24 cellular contexts compared by ENCODE assay signal in the genomic region with DNA sequence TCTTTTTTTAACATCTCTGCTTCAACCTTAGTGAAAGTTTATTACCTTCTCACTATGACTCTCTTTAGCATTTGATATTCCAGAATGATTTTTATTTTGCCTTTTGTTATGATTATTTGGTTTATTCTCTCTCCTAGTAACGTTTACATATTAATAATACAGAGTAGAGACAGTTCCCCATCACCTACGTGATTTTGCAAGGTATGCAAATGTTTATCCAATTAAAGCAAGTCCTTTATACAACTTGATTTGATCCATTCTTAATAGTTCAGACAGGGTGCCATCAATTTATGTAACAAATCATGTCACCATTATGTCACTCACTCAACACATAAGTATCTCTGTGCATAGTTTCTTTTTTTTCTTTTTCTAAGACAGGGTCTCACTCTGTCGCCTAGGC. TPM values are rescaled to one million over a fixed set of nuclear protein-coding genes. Genes with fewer than 3 reads are reported as not detected.
DNase-seq lines count a peak whose midpoint lies in the region; ATAC-seq, FAIRE-seq and TF ChIP-seq lines count a peak whose summit lies in the region.
"Had no signal": no experiment of that assay in that cellular context is flagged by ENCODE, and none has a peak within 500 bp of the region (broad histone marks: within the 10 kb centered on the region; RNA-seq: fewer than 3 reads in every experiment).

No MANE protein-coding gene starts in this region.

- no peaks in the 10 kb centered on the region for H3K9me3 Mint-ChIP-seq in nephron progenitor cell
- H3K9me3 Mint-ChIP-seq: CD14-positive monocyte; CD4-positive, alpha-beta T cell; CD8-positive, alpha-beta memory T cell; GM23338; H9 had no signal

- peaks cover 10 to 35% of the 10 kb centered on the region in 2 experiments; a peak in 4 of 5 replicates for H3K36me3 ChIP-seq in HepG2 (replicated peaks in 1 of 2; ENCODE audit: control insufficient read depth in 1 of 2, insufficient read depth in 2 of 2, low read length in 2 of 2)
- peaks cover 4 to 84% (median 19%) of the 10 kb centered on the region in 4 donors for H3K36me3 ChIP-seq in right lobe of liver

- intact Hi-C loops in HepG2 (cut with micrococcal nuclease; ENCODE audit: unreplicated experiment), result no loop called here
- intact Hi-C loops in right lobe of liver (cut with DNase I), result no loop called here

- TF ChIP-seq POLR2A in HepG2 (IDR thresholded peaks at IDR 0.05; ENCODE audit: insufficient read depth in 1 of 2, low read depth in 2 of 2, low read length in 2 of 2) (no peak), right lobe of liver (IDR thresholded peaks at IDR 0.05) (no peak)

- POLR2A ChIA-PET in HepG2 (lab: Yijun Ruan, JAX), result no interaction called here

- H3K4me1 ChIP-seq in HepG2 (ENCODE audit: insufficient read depth, low read length) (no peaks in the 10 kb centered on the region), right lobe of liver (no peaks in the 10 kb centered on the region)
- H3K4me1 ChIP-seq: BE2C; BLaER1 treated with 17β-estradiol and CSF1 and Interleukin-3, amounts not matched to agents 10 nM and 100 nM had no signal

- H3K9me3 ChIP-seq in HepG2 (ENCODE audit: low read length) (no peaks in the 10 kb centered on the region), right lobe of liver (no peaks in the 10 kb centered on the region)
- H3K9me3 ChIP-seq: BE2C; BLaER1 treated with 17β-estradiol and CSF1 and Interleukin-3, amounts not matched to agents 10 nM and 100 nM had no signal

- CTCF ChIA-PET in HepG2 (lab: Yijun Ruan, JAX; ENCODE audit: low intra/inter-chr PET ratio, low total read pairs), result no interaction called here

- H3K4me2 ChIP-seq in HepG2 (ENCODE audit: low read depth, low read length), result no peak overlapping the region
- H3K4me2 ChIP-seq: BLaER1 treated with 17β-estradiol and CSF1 and Interleukin-3, amounts not matched to agents 10 nM and 100 nM; GM23338 had no signal

- in situ Hi-C loops in HepG2 (cut with HindIII; ENCODE audit: extremely low pct_ligation_motif_present, low pct_unique_long_range_greater_than_20kb), result no loop called here

- no peak for DNase-seq in HepG2 (ENCODE audit: low spot score)
- no peak for DNase-seq in right lobe of liver
- no peak for DNase-seq in nephron progenitor cell
- DNase-seq in dermis blood vessel endothelial cell, result no peak
- no peak for DNase-seq in NCI-H69 (lab: John Stamatoyannopoulos, UW)
- DNase-seq: ACHN; AML-193; BE2C; CD4-positive, alpha-beta T cell; CD8-positive, alpha-beta memory T cell; DMS 273 treated with DMSO at 0.1 percent for 48 hours; DMS79; EL; GDM1; H9 had no signal

- no peak for TF ChIP-seq RAD21 in HepG2 (CRISPR knock-in tag; IDR thresholded peaks at IDR 0.05)

- no peak overlapping the region for H2AFZ ChIP-seq in HepG2 (ENCODE audit: low read length)
- H2AFZ ChIP-seq: GM23338 had no signal

- TF ChIP-seq EP300 in HepG2 (IDR thresholded peaks at IDR 0.05; ENCODE audit: low read depth in 2 of 2, low read length in 2 of 2) (no peak), HepG2 (CRISPR knock-in tag; IDR thresholded peaks at IDR 0.05; ENCODE audit: borderline replicate concordance) (no peak)

- H3K27me3 ChIP-seq in HepG2 (ENCODE audit: control insufficient read depth in 1 of 2, insufficient read depth in 2 of 2, low read length in 2 of 2) (no peaks in the 10 kb centered on the region), right lobe of liver (no peaks in the 10 kb centered on the region)
- H3K27me3 ChIP-seq: BE2C; BLaER1 treated with 17β-estradiol and CSF1 and Interleukin-3, amounts not matched to agents 10 nM and 100 nM had no signal

- H3K36me3 Mint-ChIP-seq in nephron progenitor cell (ENCODE audit: low read depth), result peaks cover 71% of the 10 kb centered on the region

- TF ChIP-seq CTCF in HepG2 (CRISPR knock-in tag; IDR thresholded peaks at IDR 0.05), result no peak
- no peak for TF ChIP-seq CTCF in right lobe of liver (IDR thresholded peaks at IDR 0.05)
- no peak for TF ChIP-seq CTCF in nephron progenitor cell (IDR thresholded peaks at IDR 0.05)

- no peaks in the 10 kb centered on the region for H4K20me1 ChIP-seq in HepG2 (ENCODE audit: insufficient read depth, low read length)

- no peak overlapping the region for H3K9ac ChIP-seq in HepG2 (ENCODE audit: insufficient read depth, low read depth, low read length)
- H3K9ac ChIP-seq: BLaER1 treated with 17β-estradiol and CSF1 and Interleukin-3, amounts not matched to agents 10 nM and 100 nM had no signal

- H3K27ac ChIP-seq in HepG2 (ENCODE audit: extremely low read length, insufficient read depth, low read length) (no peak overlapping the region), right lobe of liver (no peak overlapping the region)
- H3K27ac ChIP-seq: 22Rv1; BLaER1 treated with 17β-estradiol and CSF1 and Interleukin-3, amounts not matched to agents 10 nM and 100 nM had no signal

- H3K27me3 Mint-ChIP-seq in nephron progenitor cell (ENCODE audit: low read depth, poor library complexity), result no peaks in the 10 kb centered on the region
- H3K27me3 Mint-ChIP-seq: CD4-positive, alpha-beta T cell; CD8-positive, alpha-beta memory T cell had no signal

- no TSS peak for BruUV-seq in HepG2 (replicated peaks; lab: Mats Ljungman, UMichigan)

- no peak for FAIRE-seq in HepG2 (lab: Jason Lieb, UNC)
- FAIRE-seq: A204.1, D721Med, GM12878, GM19239 had no signal

- no peak overlapping the region for H3K4me3 Mint-ChIP-seq in nephron progenitor cell
- H3K4me3 Mint-ChIP-seq: CD14-positive monocyte; CD4-positive, alpha-beta T cell; CD8-positive, alpha-beta memory T cell; GM23338; H9 had no signal

- no peaks in the 10 kb centered on the region for H3K4me1 Mint-ChIP-seq in nephron progenitor cell
- H3K4me1 Mint-ChIP-seq: CD14-positive monocyte; CD8-positive, alpha-beta memory T cell; GM23338; H9 had no signal

- no peak for ATAC-seq in HepG2
- no peak for ATAC-seq in right lobe of liver
- ATAC-seq: GM12878, GM23338, HCT116 had no signal

- H3K79me2 ChIP-seq in HepG2 (ENCODE audit: insufficient read depth, low read length), result no peaks in the 10 kb centered on the region

- 95% methylated on average over 3 of the region's 3 CpGs for WGBS in HepG2 (ENCODE audit: low lambda C conversion rate)
- 95% methylated on average over 3 of the region's 3 CpGs for WGBS in right lobe of liver (ENCODE audit: insufficient coverage, low coverage, low lambda C conversion rate, missing lambda C conversion rate)

- peak overlapping the region; percentile 10 for H3K27ac Mint-ChIP-seq in nephron progenitor cell
- H3K27ac Mint-ChIP-seq: CD14-positive monocyte; CD4-positive, alpha-beta T cell; GM23338; H9 had no signal

- H3K4me3 ChIP-seq in HepG2 (replicated peaks in 1 of 3; ENCODE audit: insufficient read depth in 1 of 3, low read depth in 2 of 3, low read length in 3 of 3) (no peak overlapping the region), right lobe of liver (no peak overlapping the region)
- H3K4me3 ChIP-seq: BLaER1 treated with 17β-estradiol and CSF1 and Interleukin-3, amounts not matched to agents 10 nM and 100 nM; GM12878; GM23338 had no signal

RNA-seq across cellular contexts. Expression of a gene that starts 26.2 kb away (rescaled TPM):
- total RNA-seq in HepG2 (2016; rRNA removed; fragmentation: Illumina TruSeq; extraction: Trizol), result 27.6 and 41.8 TPM in 2 replicates
- total RNA-seq in HepG2 (2016; cell fraction: cytosol; rRNA removed; fragmentation: Illumina TruSeq; extraction: Trizol; ENCODE audit: low read depth), result 3.5 and 4.7 TPM in 2 replicates
- 26.8 and 41.9 TPM in 2 replicates for total RNA-seq in HepG2 (2016; cell fraction: insoluble cytoplasmic fraction; rRNA removed; fragmentation: Illumina TruSeq; extraction: Trizol)
- total RNA-seq in HepG2 (2016; cell fraction: membrane; rRNA removed; fragmentation: Illumina TruSeq; extraction: Trizol), result 6.3 and 7.0 TPM in 2 replicates
- 25.6 and 27.8 TPM in 2 replicates for total RNA-seq in HepG2 (2016; cell fraction: nucleus; rRNA removed; fragmentation: Illumina TruSeq; extraction: Trizol)
- 17.4 and 21.5 TPM in 2 replicates for polyA plus RNA-seq in HepG2 (2011; rRNA removed)
- polyA plus RNA-seq in HepG2 (2011; cell fraction: cytosol; rRNA removed), result 12.4 and 14.5 TPM in 2 replicates
- polyA plus RNA-seq in HepG2 (2011; cell fraction: nucleus; rRNA removed), result 12.0 and 12.2 TPM in 2 replicates
- 13.6 and 15.8 TPM in 2 replicates for polyA plus RNA-seq in HepG2 (2012)
- 2.1 and 2.2 TPM in 2 replicates for polyA plus RNA-seq in HepG2 (2016; cell fraction: cytosol; fragmentation: Illumina TruSeq; extraction: Trizol; ENCODE audit: low read depth)
- polyA plus RNA-seq in HepG2 (2016; cell fraction: insoluble cytoplasmic fraction; fragmentation: Illumina TruSeq; extraction: Trizol; ENCODE audit: low read depth), result 39.7 and 42.6 TPM in 2 replicates
- polyA plus RNA-seq in HepG2 (2016; cell fraction: membrane; fragmentation: Illumina TruSeq; extraction: Trizol; ENCODE audit: low read depth), result 3.0 and 3.6 TPM in 2 replicates
- polyA plus RNA-seq in HepG2 (2016; cell fraction: nucleus; fragmentation: Illumina TruSeq; extraction: Trizol; ENCODE audit: insufficient read depth, low read depth), result 23.4 and 24.6 TPM in 2 replicates
- 23.9 and 37.6 TPM in 2 replicates for polyA minus RNA-seq in HepG2 (2011; rRNA and poly(A)+ RNA removed; ENCODE audit: low replicate concordance)
- 14.0 and 18.4 TPM in 2 replicates for polyA minus RNA-seq in HepG2 (2011; cell fraction: cytosol; rRNA and poly(A)+ RNA removed)
- polyA minus RNA-seq in HepG2 (2011; cell fraction: nucleus; rRNA and poly(A)+ RNA removed), result 41.2 and 47.6 TPM in 2 replicates
- 10 to 100 TPM in 5 of 6 experiments, 1 to 10 TPM in 1; 8.8 to 21.2 (median 11.7) TPM for total RNA-seq in right lobe of liver
- total RNA-seq in dermis blood vessel endothelial cell, result 29.1 and 34.7 TPM in 2 replicates

RNA-seq across cellular contexts. Expression of a gene that starts 26.3 kb away (rescaled TPM):
- 9.1 and 9.3 TPM in 2 replicates for total RNA-seq in HepG2 (2016; rRNA removed; fragmentation: Illumina TruSeq; extraction: Trizol)
- total RNA-seq in HepG2 (2016; cell fraction: cytosol; rRNA removed; fragmentation: Illumina TruSeq; extraction: Trizol; ENCODE audit: low read depth), result 8.8 and 9.0 TPM in 2 replicates
- 7.4 and 8.3 TPM in 2 replicates for total RNA-seq in HepG2 (2016; cell fraction: insoluble cytoplasmic fraction; rRNA removed; fragmentation: Illumina TruSeq; extraction: Trizol)
- total RNA-seq in HepG2 (2016; cell fraction: membrane; rRNA removed; fragmentation: Illumina TruSeq; extraction: Trizol), result 14.6 and 16.2 TPM in 2 replicates
- total RNA-seq in HepG2 (2016; cell fraction: nucleus; rRNA removed; fragmentation: Illumina TruSeq; extraction: Trizol), result 5.7 and 8.2 TPM in 2 replicates
- polyA plus RNA-seq in HepG2 (2011; rRNA removed), result 14.7 and 16.8 TPM in 2 replicates
- polyA plus RNA-seq in HepG2 (2011; cell fraction: cytosol; rRNA removed), result 11.4 and 15.6 TPM in 2 replicates
- polyA plus RNA-seq in HepG2 (2011; cell fraction: nucleus; rRNA removed), result 16.3 and 16.9 TPM in 2 replicates
- 8.6 and 10.6 TPM in 2 replicates for polyA plus RNA-seq in HepG2 (2012)
- polyA plus RNA-seq in HepG2 (2016; cell fraction: cytosol; fragmentation: Illumina TruSeq; extraction: Trizol; ENCODE audit: low read depth), result 9.0 and 10.7 TPM in 2 replicates
- 8.7 and 8.9 TPM in 2 replicates for polyA plus RNA-seq in HepG2 (2016; cell fraction: insoluble cytoplasmic fraction; fragmentation: Illumina TruSeq; extraction: Trizol; ENCODE audit: low read depth)
- 14.0 and 17.5 TPM in 2 replicates for polyA plus RNA-seq in HepG2 (2016; cell fraction: membrane; fragmentation: Illumina TruSeq; extraction: Trizol; ENCODE audit: low read depth)
- polyA plus RNA-seq in HepG2 (2016; cell fraction: nucleus; fragmentation: Illumina TruSeq; extraction: Trizol; ENCODE audit: insufficient read depth, low read depth), result 12.3 and 15.2 TPM in 2 replicates
- 10.6 and 13.2 TPM in 2 replicates for polyA minus RNA-seq in HepG2 (2011; rRNA and poly(A)+ RNA removed; ENCODE audit: low replicate concordance)
- polyA minus RNA-seq in HepG2 (2011; cell fraction: cytosol; rRNA and poly(A)+ RNA removed), result 6.1 and 10.5 TPM in 2 replicates
- polyA minus RNA-seq in HepG2 (2011; cell fraction: nucleus; rRNA and poly(A)+ RNA removed), result 9.9 and 15.8 TPM in 2 replicates
- total RNA-seq in right lobe of liver, result 10 to 100 TPM in 4 of 6 experiments, 1 to 10 TPM in 2; 9.2 to 19.9 (median 13.8) TPM
- total RNA-seq in dermis blood vessel endothelial cell, result 26.0 and 26.9 TPM in 2 replicates

RNA-seq across cellular contexts. Expression of a gene that starts 31.3 kb away (rescaled TPM):
- total RNA-seq in HepG2 (2016; rRNA removed; fragmentation: Illumina TruSeq; extraction: Trizol) (2.5 and 4.2 TPM in 2 replicates), right lobe of liver (1 to 10 TPM; 1.8 to 4.2 (median 2.1) TPM), dermis blood vessel endothelial cell (1.0 and 2.1 TPM in 2 replicates)
- 0.62 and 0.71 TPM in 2 replicates for total RNA-seq in HepG2 (2016; cell fraction: cytosol; rRNA removed; fragmentation: Illumina TruSeq; extraction: Trizol; ENCODE audit: low read depth)
- 2.6 and 3.4 TPM in 2 replicates for total RNA-seq in HepG2 (2016; cell fraction: insoluble cytoplasmic fraction; rRNA removed; fragmentation: Illumina TruSeq; extraction: Trizol)
- total RNA-seq in HepG2 (2016; cell fraction: membrane; rRNA removed; fragmentation: Illumina TruSeq; extraction: Trizol), result 1.4 and 1.7 TPM in 2 replicates
- total RNA-seq in HepG2 (2016; cell fraction: nucleus; rRNA removed; fragmentation: Illumina TruSeq; extraction: Trizol), result 4.1 and 5.2 TPM in 2 replicates
- 5.0 and 6.5 TPM in 2 replicates for polyA plus RNA-seq in HepG2 (2011; rRNA removed)
- 2.8 and 3.1 TPM in 2 replicates for polyA plus RNA-seq in HepG2 (2011; cell fraction: cytosol; rRNA removed)
- 8.1 and 8.8 TPM in 2 replicates for polyA plus RNA-seq in HepG2 (2011; cell fraction: nucleus; rRNA removed)
- polyA plus RNA-seq in HepG2 (2012), result 3.6 and 5.2 TPM in 2 replicates
- 0.85 and 1.0 TPM in 2 replicates for polyA plus RNA-seq in HepG2 (2016; cell fraction: cytosol; fragmentation: Illumina TruSeq; extraction: Trizol; ENCODE audit: low read depth)
- 3.0 and 4.1 TPM in 2 replicates for polyA plus RNA-seq in HepG2 (2016; cell fraction: insoluble cytoplasmic fraction; fragmentation: Illumina TruSeq; extraction: Trizol; ENCODE audit: low read depth)
- polyA plus RNA-seq in HepG2 (2016; cell fraction: membrane; fragmentation: Illumina TruSeq; extraction: Trizol; ENCODE audit: low read depth), result 1.5 and 1.7 TPM in 2 replicates
- polyA plus RNA-seq in HepG2 (2016; cell fraction: nucleus; fragmentation: Illumina TruSeq; extraction: Trizol; ENCODE audit: insufficient read depth, low read depth), result 8.3 and 9.2 TPM in 2 replicates
- 1.9 and 2.1 TPM in 2 replicates for polyA minus RNA-seq in HepG2 (2011; rRNA and poly(A)+ RNA removed; ENCODE audit: low replicate concordance)
- 1.4 and 1.5 TPM in 2 replicates for polyA minus RNA-seq in HepG2 (2011; cell fraction: cytosol; rRNA and poly(A)+ RNA removed)
- polyA minus RNA-seq in HepG2 (2011; cell fraction: nucleus; rRNA and poly(A)+ RNA removed), result 4.6 and 4.8 TPM in 2 replicates

RNA-seq across cellular contexts. Expression of a gene that starts 44.9 kb away (rescaled TPM):
- 39.0 and 63.1 TPM in 2 replicates for total RNA-seq in HepG2 (2016; rRNA removed; fragmentation: Illumina TruSeq; extraction: Trizol)
- total RNA-seq in HepG2 (2016; cell fraction: cytosol; rRNA removed; fragmentation: Illumina TruSeq; extraction: Trizol; ENCODE audit: low read depth), result 11.3 TPM in 2 replicates
- total RNA-seq in HepG2 (2016; cell fraction: insoluble cytoplasmic fraction; rRNA removed; fragmentation: Illumina TruSeq; extraction: Trizol), result 39.0 and 64.4 TPM in 2 replicates
- 21.6 and 25.4 TPM in 2 replicates for total RNA-seq in HepG2 (2016; cell fraction: membrane; rRNA removed; fragmentation: Illumina TruSeq; extraction: Trizol)
- 64.0 and 71.0 TPM in 2 replicates for total RNA-seq in HepG2 (2016; cell fraction: nucleus; rRNA removed; fragmentation: Illumina TruSeq; extraction: Trizol)
- 137 and 196 TPM in 2 replicates for polyA plus RNA-seq in HepG2 (2011; rRNA removed)
- 76.6 and 126 TPM in 2 replicates for polyA plus RNA-seq in HepG2 (2011; cell fraction: cytosol; rRNA removed)
- 43.9 and 52.6 TPM in 2 replicates for polyA plus RNA-seq in HepG2 (2011; cell fraction: nucleus; rRNA removed)
- polyA plus RNA-seq in HepG2 (2012), result 219 and 241 TPM in 2 replicates
- 5.6 and 5.7 TPM in 2 replicates for polyA plus RNA-seq in HepG2 (2016; cell fraction: cytosol; fragmentation: Illumina TruSeq; extraction: Trizol; ENCODE audit: low read depth)
- polyA plus RNA-seq in HepG2 (2016; cell fraction: insoluble cytoplasmic fraction; fragmentation: Illumina TruSeq; extraction: Trizol; ENCODE audit: low read depth), result 28.0 TPM in 2 replicates
- 11.2 and 11.8 TPM in 2 replicates for polyA plus RNA-seq in HepG2 (2016; cell fraction: membrane; fragmentation: Illumina TruSeq; extraction: Trizol; ENCODE audit: low read depth)
- 59.1 and 61.8 TPM in 2 replicates for polyA plus RNA-seq in HepG2 (2016; cell fraction: nucleus; fragmentation: Illumina TruSeq; extraction: Trizol; ENCODE audit: insufficient read depth, low read depth)
- 7.7 and 38.5 TPM in 2 replicates for polyA minus RNA-seq in HepG2 (2011; rRNA and poly(A)+ RNA removed; ENCODE audit: low replicate concordance)
- 92.9 and 99.9 TPM in 2 replicates for polyA minus RNA-seq in HepG2 (2011; cell fraction: cytosol; rRNA and poly(A)+ RNA removed)
- polyA minus RNA-seq in HepG2 (2011; cell fraction: nucleus; rRNA and poly(A)+ RNA removed), result 169 and 183 TPM in 2 replicates
- total RNA-seq in right lobe of liver, result 10 to 100 TPM in 5 of 6 experiments, 1 to 10 TPM in 1; 6.2 to 67.8 (median 26.2) TPM
- 81.7 and 97.4 TPM in 2 replicates for total RNA-seq in dermis blood vessel endothelial cell
